In genomic region chr5:6377121-6377520, GRCh38 we compare ENCODE assay signal across 8 cellular contexts. TPM values are rescaled to one million over a fixed set of nuclear protein-coding genes. Genes with fewer than 3 reads are reported as not detected.
DNase-seq lines count a peak whose midpoint lies in the region; ATAC-seq, FAIRE-seq and TF ChIP-seq lines count a peak whose summit lies in the region.

No MANE protein-coding gene starts in this region.

- H2BK5ac ChIP-seq in trophoblast cell (ENCODE audit: low read depth, low read length, poor library complexity) = no peak overlapping the region

- H4K8ac ChIP-seq in trophoblast cell (ENCODE audit: low read depth, low read length) = no peak overlapping the region

- no peak for ATAC-seq in GM18907 (IDR thresholded peaks at IDR 0.05; ENCODE audit: unreplicated experiment)
- ATAC-seq in HG02970 (IDR thresholded peaks at IDR 0.05; ENCODE audit: low FRiP score, unreplicated experiment) = no peak

- H3K27ac ChIP-seq in SJCRH30 (no peak overlapping the region), esophagus squamous epithelium (peak overlapping the region; percentile 94 to 98 (median 95)), trophoblast cell (ENCODE audit: low read depth, low read length) (no peak overlapping the region)

- H3K9ac ChIP-seq in trophoblast cell (ENCODE audit: low read length) = no peak overlapping the region

- no peaks in the 10 kb centered on the region for H3K27me3 ChIP-seq in SJCRH30
- no peaks in the 10 kb centered on the region for H3K27me3 ChIP-seq in esophagus squamous epithelium
- no peaks in the 10 kb centered on the region for H3K27me3 ChIP-seq in trophoblast cell (ENCODE audit: insufficient read depth, low read length)

- peak; percentile 6 for DNase-seq in EH (ENCODE audit: low read depth)
- DNase-seq in SJCRH30 = no peak
- no peak for DNase-seq in esophagus squamous epithelium (lab: John Stamatoyannopoulos, UW)
- DNase-seq in trophoblast cell = no peak
- DNase-seq in urothelium cell line (ENCODE audit: low spot score) = no peak
- no peak for DNase-seq in NCI-H774 (lab: John Stamatoyannopoulos, UW)

- TF ChIP-seq POLR2A in esophagus squamous epithelium (IDR thresholded peaks at IDR 0.05) = no peak

- H3K4me3 ChIP-seq in SJCRH30 (peak overlapping the region; percentile 88; the same call in 1 of the 2 replicates), esophagus squamous epithelium (peak overlapping the region; percentile 93 to 100 (median 96)), trophoblast cell (ENCODE audit: low read depth, low read length) (no peak overlapping the region)

- FAIRE-seq in urothelium cell line (lab: Jason Lieb, UNC) = no peak

- no peak overlapping the region for H4K91ac ChIP-seq in trophoblast cell (ENCODE audit: low read depth, low read length)

- TF ChIP-seq CTCF in esophagus squamous epithelium (IDR thresholded peaks at IDR 0.05) = no peak

- no peak overlapping the region for H4K12ac ChIP-seq in trophoblast cell (ENCODE audit: low read depth, low read length)

- peak overlapping the region; percentile 90 for H3K4ac ChIP-seq in trophoblast cell (ENCODE audit: low read depth, low read length)

- H3K18ac ChIP-seq in trophoblast cell (ENCODE audit: low read length) = no peak overlapping the region

- no peak overlapping the region for H2AK5ac ChIP-seq in trophoblast cell (ENCODE audit: low read length)

- peaks cover 17% of the 10 kb centered on the region for H3K36me3 ChIP-seq in SJCRH30
- peaks cover 13 to 46% (median 20%) of the 10 kb centered on the region in 3 donors for H3K36me3 ChIP-seq in esophagus squamous epithelium
- H3K36me3 ChIP-seq in trophoblast cell (ENCODE audit: control insufficient read depth in 1 of 2, insufficient read depth in 2 of 2, low read length in 2 of 2) = peaks cover 24 to 32% of the 10 kb centered on the region in 2 experiments

- peaks cover 4% of the 10 kb centered on the region for H3K79me1 ChIP-seq in trophoblast cell (ENCODE audit: low read length)

- WGBS in esophagus squamous epithelium, 2 donors = 57 to 60% methylated on average over 8 of the region's 8 CpGs
- no CpG with 5 or more reads among the region's 8 CpGs for WGBS in trophoblast cell (ENCODE audit: extremely low coverage, insufficient coverage, insufficient read length)

- no peaks in the 10 kb centered on the region for H3K9me3 ChIP-seq in SJCRH30 (replicated peaks)
- H3K9me3 ChIP-seq in esophagus squamous epithelium = no peaks in the 10 kb centered on the region
- peaks cover 2% of the 10 kb centered on the region for H3K9me3 ChIP-seq in trophoblast cell (ENCODE audit: insufficient read depth, low read depth, low read length)

- no peak overlapping the region for H2AFZ ChIP-seq in trophoblast cell (ENCODE audit: insufficient read depth, low read length, poor library complexity)

- H3K4me2 ChIP-seq in trophoblast cell (ENCODE audit: low read length) = peak overlapping the region; percentile 64

- peaks cover 8% of the 10 kb centered on the region for H3K79me2 ChIP-seq in trophoblast cell (ENCODE audit: control insufficient read depth, insufficient read depth, low read length, poor library complexity)

- intact Hi-C loops in esophagus squamous epithelium (cut with DNase I) = no loop called here

- no peaks in the 10 kb centered on the region for H3K4me1 ChIP-seq in SJCRH30
- peaks cover 7 to 28% (median 22%) of the 10 kb centered on the region in 3 donors for H3K4me1 ChIP-seq in esophagus squamous epithelium
- peaks cover 9 to 10% of the 10 kb centered on the region in 2 experiments for H3K4me1 ChIP-seq in trophoblast cell (ENCODE audit: control insufficient read depth in 1 of 2, insufficient read depth in 2 of 2, low read length in 2 of 2)

- H2BK120ac ChIP-seq in trophoblast cell (ENCODE audit: insufficient read depth, low read length, poor library complexity) = no peak overlapping the region

- no peak overlapping the region for H2BK12ac ChIP-seq in trophoblast cell (ENCODE audit: low read length)

- H3K23ac ChIP-seq in trophoblast cell (ENCODE audit: low read length) = no peak overlapping the region

- H3K14ac ChIP-seq in trophoblast cell (ENCODE audit: low read length) = no peak overlapping the region

RNA-seq across cellular contexts. Expression of gene MED10, which starts 1.2 kb away (rescaled TPM):
- 13.7 and 14.8 TPM in 2 replicates for total RNA-seq in SJCRH30 (2014; rRNA removed; shearing (Covaris generic))
- 10 to 100 TPM; 10.3 to 30.7 (median 20.8) TPM for total RNA-seq in esophagus squamous epithelium
- polyA plus RNA-seq in trophoblast cell (2013) = 55.1 and 57.1 TPM in 2 replicates

Comparison
In these comparisons a context has a peak if more than half of its experiments do, and no peak if none do; other contexts are left out.
1. H3K27ac ChIP-seq: peak in esophagus squamous epithelium (4 of 4); none in SJCRH30 (single experiment) and trophoblast cell (single experiment).